In genomic region chr12:39866135-39866534, GRCh38 we compare ENCODE assay signal across 26 cellular contexts.
"Had no signal": no experiment of that assay in that cellular context is flagged by ENCODE, and none has a peak within 500 bp of the region (broad histone marks: within the 10 kb centered on the region; RNA-seq: fewer than 3 reads in every experiment).

No MANE protein-coding gene starts in this region.

- H3K27ac Mint-ChIP-seq: dendritic cell treated with granulocyte-macrophage colony-stimulating factor and Interleukin-4, amounts not matched to agents 40 ng/mL and 50 ng/mL, for 4 days; effector memory CD8-positive, alpha-beta T cell; endodermal cell; mesothelial cell of epicardium; naive B cell; naive thymus-derived CD8-positive, alpha-beta T cell had no signal

- ATAC-seq: effector memory CD8-positive, alpha-beta T cell; esophagus mucosa; gastrocnemius medialis; heart left ventricle; left cardiac atrium; left lung; left ventricle myocardium superior; lower lobe of right lung; mucosa of descending colon; naive thymus-derived CD8-positive, alpha-beta T cell had no signal

- H3K27me3 Mint-ChIP-seq: dendritic cell treated with granulocyte-macrophage colony-stimulating factor and Interleukin-4, amounts not matched to agents 40 ng/mL and 50 ng/mL, for 4 days; effector memory CD8-positive, alpha-beta T cell; naive B cell; naive thymus-derived CD8-positive, alpha-beta T cell had no signal

- H3K9me3 Mint-ChIP-seq: dendritic cell treated with granulocyte-macrophage colony-stimulating factor and Interleukin-4, amounts not matched to agents 40 ng/mL and 50 ng/mL, for 4 days; effector memory CD8-positive, alpha-beta T cell; endodermal cell had no signal

- H3K4me1 ChIP-seq: colonic mucosa, esophagus squamous epithelium, gastrocnemius medialis, heart left ventricle, left lung, lower lobe of right lung had no signal

- FAIRE-seq: endometrium, keratinocyte had no signal

- H3K9me3 ChIP-seq: colonic mucosa, esophagus squamous epithelium, gastrocnemius medialis, left lung, lower lobe of right lung, mucosa of descending colon had no signal

- H3K27me3 ChIP-seq: colonic mucosa, esophagus squamous epithelium, gastrocnemius medialis, heart left ventricle, left lung had no signal

- H3K4me3 Mint-ChIP-seq: dendritic cell treated with granulocyte-macrophage colony-stimulating factor and Interleukin-4, amounts not matched to agents 40 ng/mL and 50 ng/mL, for 4 days; effector memory CD8-positive, alpha-beta T cell; endodermal cell; mesothelial cell of epicardium; naive B cell; naive thymus-derived CD8-positive, alpha-beta T cell had no signal

- H3K4me1 Mint-ChIP-seq: mesothelial cell of epicardium; naive B cell; naive thymus-derived CD8-positive, alpha-beta T cell had no signal

- DNase-seq: colonic mucosa; cortex of kidney; effector CD8-positive, alpha-beta T cell; effector memory CD8-positive, alpha-beta T cell; endodermal cell; erythroblast; esophagus squamous epithelium; foreskin fibroblast; foreskin melanocyte; gastrocnemius medialis; heart left ventricle; hippocampal formation; left cardiac atrium; left lung; left ventricle myocardium superior; lower lobe of right lung; mesenchymal stem cell; mucosa of descending colon; naive B cell; naive thymus-derived CD8-positive, alpha-beta T cell had no signal

- H3K27ac ChIP-seq: colonic mucosa, epithelial cell of prostate, esophagus squamous epithelium, gastrocnemius medialis, heart left ventricle, left lung, lower lobe of right lung had no signal

- H3K36me3 ChIP-seq: colonic mucosa, esophagus squamous epithelium, gastrocnemius medialis, left lung, lower lobe of right lung had no signal

- H3K4me3 ChIP-seq: colonic mucosa, esophagus squamous epithelium, gastrocnemius medialis, heart left ventricle, left lung, lower lobe of right lung, mucosa of descending colon had no signal
